In genomic region chr17:38671939-38672720, GRCh38 we compare ENCODE assay signal across 1 cellular context.
TF ChIP-seq lines count a peak whose summit lies in the region.

No MANE protein-coding gene starts in this region.

TF ChIP-seq in HCT116, 20 proteins besides CTCF, POLR2A, EP300 and RAD21:
- TF ChIP-seq CEBPB (IDR thresholded peaks at IDR 0.05; ENCODE audit: low read depth) (no peak), MAX (IDR thresholded peaks at IDR 0.05) (no peak), SP1 (IDR thresholded peaks at IDR 0.05; ENCODE audit: low read depth) (no peak), ATF3 (IDR thresholded peaks at IDR 0.05) (no peak), REST (IDR thresholded peaks at IDR 0.05; ENCODE audit: low read depth) (no peak), POLR2AphosphoS5 (IDR thresholded peaks at IDR 0.05; ENCODE audit: low read depth, low read length) (no peak)
